Comparison of ENCODE assay signal across 26 cellular contexts in the genomic region with DNA sequence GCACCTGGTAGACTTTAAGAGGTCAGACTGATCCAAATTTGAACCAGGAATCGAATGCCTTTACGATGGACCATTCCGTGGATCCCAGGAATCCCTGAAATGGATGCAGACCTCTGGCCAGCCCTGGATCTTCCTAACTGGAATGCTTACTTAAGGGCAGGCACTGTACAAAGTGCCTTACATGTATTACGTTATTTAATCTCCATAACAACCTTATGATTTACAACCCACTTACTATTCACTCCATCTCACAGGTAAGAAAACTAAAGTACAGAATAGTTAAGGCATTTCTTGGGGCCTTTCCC.
"Had no signal": no experiment of that assay in that cellular context is flagged by ENCODE, and none has a peak within 500 bp of the region (broad histone marks: within the 10 kb centered on the region; RNA-seq: fewer than 3 reads in every experiment).

No MANE protein-coding gene starts in this region.

- H3K27ac Mint-ChIP-seq: activated B cell treated with CpG ODN at 0.5 μM for 24 hours; activated CD8-positive, alpha-beta T cell treated with anti-CD3 and anti-CD28 coated beads for 36 hours; activated naive CD8-positive, alpha-beta T cell; effector memory CD8-positive, alpha-beta T cell; T-helper 2 cell treated with Interferon-gamma antibody and Interleukin-4, amounts not matched to agents 5 μg/mL and 100 μg/mL, for 36 hours had no signal

- H3K9me3 ChIP-seq: body of pancreas, esophagus muscularis mucosa, gastrocnemius medialis had no signal

- H3K27me3 Mint-ChIP-seq: activated T-helper 17 cell treated with anti-CD3 and anti-CD28 coated beads, Interleukin-2, amount 50 U/mL, for 72 hours had no signal

- FAIRE-seq: colon had no signal

- H3K4me1 Mint-ChIP-seq: activated B cell treated with CpG ODN at 0.5 μM for 24 hours had no signal

- H3K36me3 Mint-ChIP-seq: activated naive CD8-positive, alpha-beta T cell had no signal

- H3K27me3 ChIP-seq: body of pancreas, esophagus muscularis mucosa, foreskin keratinocyte had no signal

- H3K4me3 Mint-ChIP-seq: activated B cell treated with CpG ODN at 0.5 μM for 24 hours; activated CD8-positive, alpha-beta T cell treated with anti-CD3 and anti-CD28 coated beads for 36 hours; activated naive CD8-positive, alpha-beta T cell; activated T-cell treated with anti-CD3 and anti-CD28 coated beads, Interleukin-2, amount 50 U/mL, for 4 hours; effector memory CD8-positive, alpha-beta T cell; T-helper 2 cell treated with Interferon-gamma antibody and Interleukin-4, amounts not matched to agents 5 μg/mL and 100 μg/mL, for 36 hours had no signal

- H3K4me3 ChIP-seq: body of pancreas, esophagus muscularis mucosa, gastrocnemius medialis, heart left ventricle had no signal

- H3K9me3 Mint-ChIP-seq: activated B cell treated with CpG ODN at 0.5 μM for 24 hours; activated T-cell treated with anti-CD3 and anti-CD28 coated beads, Interleukin-2, amount 50 U/mL, for 4 hours; effector memory CD8-positive, alpha-beta T cell had no signal

- ATAC-seq: body of pancreas; effector memory CD8-positive, alpha-beta T cell; gastrocnemius medialis; heart left ventricle had no signal

- DNase-seq: activated B cell treated with CpG ODN at 0.5 μM for 24 hours; activated CD4-positive, alpha-beta T cell treated with anti-CD3 and anti-CD28 coated beads for 48 hours; activated CD4-positive, alpha-beta T cell treated with anti-CD3 and anti-CD28 coated beads, Interleukin-2, amount 50 U/mL, for 1 hour; activated effector memory CD4-positive, alpha-beta T cell treated with Interleukin-2 at 50 U/mL for 16 hours; activated gamma-delta T cell treated with Interleukin-2 at 50 U/mL for 16 hours; activated naive CD4-positive, alpha-beta T cell treated with anti-CD3 and anti-CD28 coated beads, Interleukin-2, amount 50 U/mL, for 16 hours; activated naive CD4-positive, alpha-beta T cell treated with Interleukin-2 at 50 U/mL for 16 hours; activated T-cell treated with anti-CD3 and anti-CD28 coated beads, Interleukin-2, amount 50 U/mL, for 4 hours; amniotic stem cell; body of pancreas; cortex of kidney; dermis blood vessel endothelial cell; effector CD4-positive, alpha-beta T cell; effector memory CD8-positive, alpha-beta T cell; erythroblast; gastrocnemius medialis; glutamatergic neuron; heart left ventricle; WERI-Rb-1 had no signal

- H3K4me1 ChIP-seq: body of pancreas, esophagus muscularis mucosa, gastrocnemius medialis, heart left ventricle had no signal

- H3K36me3 ChIP-seq: esophagus muscularis mucosa, gastrocnemius medialis, heart left ventricle, WERI-Rb-1 had no signal

- H3K27ac ChIP-seq: body of pancreas, esophagus muscularis mucosa, foreskin keratinocyte, gastrocnemius medialis, heart left ventricle, WERI-Rb-1 had no signal
